ENCODE assay signal across 1 cellular context in the genomic region with DNA sequence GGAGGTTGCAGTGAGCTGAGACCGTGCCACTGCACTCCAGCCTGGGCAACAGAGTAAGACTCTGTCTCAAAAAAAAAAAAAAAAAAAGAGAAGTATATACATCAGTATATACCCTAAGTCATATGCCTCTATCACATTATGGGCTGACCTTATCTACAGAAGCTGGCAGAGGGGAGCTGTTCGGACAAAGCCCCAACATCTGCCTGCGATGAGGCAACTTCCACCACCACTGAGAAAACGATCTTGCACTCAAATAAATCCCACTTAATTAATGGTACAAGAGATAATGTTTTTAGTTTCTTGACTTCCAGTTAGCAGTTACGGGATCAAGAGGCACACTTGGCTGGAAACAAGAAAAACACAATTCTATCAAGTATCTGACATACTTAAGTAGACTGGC.
TF ChIP-seq lines count a peak whose summit lies in the region.

No MANE protein-coding gene starts in this region.

TF ChIP-seq in WTC11, 78 proteins besides CTCF, POLR2A, EP300 and RAD21 (continued from another document):
- TF ChIP-seq GABPB1 (CRISPR knock-in tag; IDR thresholded peaks at IDR 0.05) = no peak
- no peak for TF ChIP-seq ZNF281 (CRISPR knock-in tag; IDR thresholded peaks at IDR 0.05)
- TF ChIP-seq ZNF416 (CRISPR knock-in tag; IDR thresholded peaks at IDR 0.05) = no peak
- TF ChIP-seq ZNF219 (CRISPR knock-in tag; IDR thresholded peaks at IDR 0.05; ENCODE audit: borderline replicate concordance) = no peak
- TF ChIP-seq HMGA2 (CRISPR knock-in tag; IDR thresholded peaks at IDR 0.05) = no peak
- TF ChIP-seq ZNF512 (CRISPR knock-in tag; IDR thresholded peaks at IDR 0.05; ENCODE audit: borderline replicate concordance) = no peak
- no peak for TF ChIP-seq NR2C2 (CRISPR knock-in tag; IDR thresholded peaks at IDR 0.05)
- no peak for TF ChIP-seq ELF4 (CRISPR knock-in tag; IDR thresholded peaks at IDR 0.05; ENCODE audit: low read depth)
- no peak for TF ChIP-seq ZNF396 (CRISPR knock-in tag; IDR thresholded peaks at IDR 0.05; ENCODE audit: borderline replicate concordance)
- TF ChIP-seq, protein P1, sequence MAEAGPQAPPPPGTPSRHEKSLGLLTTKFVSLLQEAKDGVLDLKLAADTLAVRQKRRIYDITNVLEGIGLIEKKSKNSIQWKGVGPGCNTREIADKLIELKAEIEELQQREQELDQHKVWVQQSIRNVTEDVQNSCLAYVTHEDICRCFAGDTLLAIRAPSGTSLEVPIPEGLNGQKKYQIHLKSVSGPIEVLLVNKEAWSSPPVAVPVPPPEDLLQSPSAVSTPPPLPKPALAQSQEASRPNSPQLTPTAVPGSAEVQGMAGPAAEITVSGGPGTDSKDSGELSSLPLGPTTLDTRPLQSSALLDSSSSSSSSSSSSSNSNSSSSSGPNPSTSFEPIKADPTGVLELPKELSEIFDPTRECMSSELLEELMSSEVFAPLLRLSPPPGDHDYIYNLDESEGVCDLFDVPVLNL (CRISPR knock-in tag; IDR thresholded peaks at IDR 0.05; ENCODE audit: borderline replicate concordance, low read depth) = no peak
- TF ChIP-seq ATF1 (CRISPR knock-in tag; IDR thresholded peaks at IDR 0.05) = no peak
- no peak for TF ChIP-seq ZMAT4 (CRISPR knock-in tag; IDR thresholded peaks at IDR 0.05)
